16 cellular contexts compared by ENCODE assay signal in genomic region chrX:16087081-16087480, GRCh38. TPM values are rescaled to one million over a fixed set of nuclear protein-coding genes. Genes with fewer than 3 reads are reported as not detected.
"Had no signal": no experiment of that assay in that cellular context is flagged by ENCODE, and none has a peak within 500 bp of the region (broad histone marks: within the 10 kb centered on the region; RNA-seq: fewer than 3 reads in every experiment).

No MANE protein-coding gene starts in this region.

- ATAC-seq: activated naive CD8-positive, alpha-beta T cell treated with anti-CD3 and anti-CD28 coated beads, Interleukin-2, amount 50 U/mL, for 24 hours; body of pancreas; foreskin keratinocyte; heart left ventricle; right cardiac atrium had no signal

- H3K9me3 Mint-ChIP-seq: activated B cell treated with CpG ODN at 0.5 μM for 24 hours; activated CD4-positive, alpha-beta T cell treated with anti-CD3 and anti-CD28 coated beads, Interleukin-2, amount 10 ng/mL, durations not matched to agents 24 days and 14 days; activated naive CD8-positive, alpha-beta T cell treated with anti-CD3 and anti-CD28 coated beads, Interleukin-2, amount 50 U/mL, for 24 hours; central memory CD8-positive, alpha-beta T cell; T-helper 1 cell treated with Interleukin-12 subunit alpha and Interleukin-12 subunit beta and Interleukin-4 antibody, amounts not matched to agents 30 μg/mL and 1 μg/mL, for 36 hours had no signal

- DNase-seq: activated B cell treated with CpG ODN at 0.5 μM for 24 hours; activated CD4-positive, alpha-beta T cell treated with anti-CD3 and anti-CD28 coated beads, Interleukin-2, amount 10 ng/mL, durations not matched to agents 24 days and 14 days; activated CD8-positive, alpha-beta memory T cell treated with anti-CD3 and anti-CD28 coated beads for 24 hours; activated naive CD4-positive, alpha-beta T cell treated with Interleukin-2 at 50 U/mL for 16 hours; activated naive CD8-positive, alpha-beta T cell treated with anti-CD3 and anti-CD28 coated beads, Interleukin-2, amount 50 U/mL, for 24 hours; endodermal cell; foreskin keratinocyte; heart left ventricle; right cardiac atrium; tibial artery; uterus had no signal

- H3K27me3 Mint-ChIP-seq: activated B cell treated with CpG ODN at 0.5 μM for 24 hours; activated CD4-positive, alpha-beta T cell treated with anti-CD3 and anti-CD28 coated beads, Interleukin-2, amount 10 ng/mL, durations not matched to agents 24 days and 14 days had no signal

- H3K4me3 ChIP-seq: body of pancreas, heart left ventricle, smooth muscle cell, tibial artery, uterus had no signal

- H3K4me3 Mint-ChIP-seq: activated B cell treated with CpG ODN at 0.5 μM for 24 hours; activated CD4-positive, alpha-beta T cell treated with anti-CD3 and anti-CD28 coated beads, Interleukin-2, amount 10 ng/mL, durations not matched to agents 24 days and 14 days; activated naive CD8-positive, alpha-beta T cell treated with anti-CD3 and anti-CD28 coated beads, Interleukin-2, amount 50 U/mL, for 24 hours; central memory CD8-positive, alpha-beta T cell; endodermal cell; T-helper 1 cell treated with Interleukin-12 subunit alpha and Interleukin-12 subunit beta and Interleukin-4 antibody, amounts not matched to agents 30 μg/mL and 1 μg/mL, for 36 hours had no signal

- H3K4me1 Mint-ChIP-seq: activated B cell treated with CpG ODN at 0.5 μM for 24 hours; activated CD4-positive, alpha-beta T cell treated with anti-CD3 and anti-CD28 coated beads, Interleukin-2, amount 10 ng/mL, durations not matched to agents 24 days and 14 days; activated naive CD8-positive, alpha-beta T cell treated with anti-CD3 and anti-CD28 coated beads, Interleukin-2, amount 50 U/mL, for 24 hours; central memory CD8-positive, alpha-beta T cell had no signal

- H3K27ac Mint-ChIP-seq: activated B cell treated with CpG ODN at 0.5 μM for 24 hours; activated CD4-positive, alpha-beta T cell treated with anti-CD3 and anti-CD28 coated beads, Interleukin-2, amount 10 ng/mL, durations not matched to agents 24 days and 14 days; activated naive CD8-positive, alpha-beta T cell treated with anti-CD3 and anti-CD28 coated beads, Interleukin-2, amount 50 U/mL, for 24 hours; endodermal cell; T-helper 1 cell treated with Interleukin-12 subunit alpha and Interleukin-12 subunit beta and Interleukin-4 antibody, amounts not matched to agents 30 μg/mL and 1 μg/mL, for 36 hours had no signal

RNA-seq across cellular contexts. Expression of gene GRPR, which starts 36.3 kb away (rescaled TPM):
- total RNA-seq: activated CD4-positive, alpha-beta T cell treated with anti-CD3 and anti-CD28 coated beads, Interleukin-2, amount 10 ng/mL, durations not matched to agents 24 days and 14 days; mesenteric fat pad had no signal
